In the genomic region with DNA sequence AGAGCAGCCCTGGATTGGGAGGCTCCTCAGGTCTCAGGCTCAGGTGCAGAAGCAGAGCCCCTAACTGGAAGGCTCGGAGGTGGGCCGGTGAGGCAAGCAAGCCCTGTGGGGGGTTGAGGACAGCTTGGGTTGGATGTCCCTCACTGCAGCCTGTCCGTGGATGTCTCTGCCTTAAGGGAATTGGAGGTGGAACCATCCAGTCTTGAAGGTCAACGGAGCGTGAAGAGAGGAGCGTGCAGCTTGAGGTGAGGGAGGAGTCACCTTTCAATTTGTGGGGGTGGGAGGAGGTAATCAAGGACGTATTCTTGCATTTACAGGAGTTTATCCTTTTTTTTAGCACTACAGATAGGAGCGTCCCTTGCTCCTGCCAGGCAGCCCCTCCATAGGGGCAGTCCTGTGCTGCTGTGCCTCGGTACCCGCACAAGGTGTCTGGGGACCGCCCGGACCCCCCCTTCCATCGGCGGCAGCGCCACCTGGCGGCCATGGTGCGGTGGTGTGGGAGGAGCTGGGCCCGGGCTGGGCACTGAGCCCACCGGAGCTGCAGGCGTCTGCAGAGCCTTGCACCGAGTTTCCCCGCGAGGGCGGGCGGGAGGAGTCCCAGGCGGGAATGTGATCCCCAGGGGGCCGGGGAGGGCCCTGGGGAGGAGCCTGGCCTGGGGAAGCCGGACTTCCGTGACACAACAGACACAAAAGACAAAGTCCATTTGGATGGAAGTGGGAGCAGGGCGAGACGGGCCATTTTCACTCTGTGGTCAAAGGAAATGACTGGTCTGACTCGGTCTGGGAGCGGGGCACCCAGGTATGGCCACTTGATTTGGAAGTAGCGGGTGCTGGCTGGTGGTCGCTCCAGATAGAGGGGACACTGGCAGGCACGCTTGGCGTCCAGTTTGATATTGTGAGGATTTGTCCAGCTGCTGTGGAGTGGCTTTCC, we compare ENCODE assay signal across 1 cellular context.
TF ChIP-seq lines count a peak whose summit lies in the region.

No MANE protein-coding gene starts in this region.

TF ChIP-seq in GM23338, 12 proteins besides CTCF, POLR2A, EP300 and RAD21:
- TF ChIP-seq, protein P1, sequence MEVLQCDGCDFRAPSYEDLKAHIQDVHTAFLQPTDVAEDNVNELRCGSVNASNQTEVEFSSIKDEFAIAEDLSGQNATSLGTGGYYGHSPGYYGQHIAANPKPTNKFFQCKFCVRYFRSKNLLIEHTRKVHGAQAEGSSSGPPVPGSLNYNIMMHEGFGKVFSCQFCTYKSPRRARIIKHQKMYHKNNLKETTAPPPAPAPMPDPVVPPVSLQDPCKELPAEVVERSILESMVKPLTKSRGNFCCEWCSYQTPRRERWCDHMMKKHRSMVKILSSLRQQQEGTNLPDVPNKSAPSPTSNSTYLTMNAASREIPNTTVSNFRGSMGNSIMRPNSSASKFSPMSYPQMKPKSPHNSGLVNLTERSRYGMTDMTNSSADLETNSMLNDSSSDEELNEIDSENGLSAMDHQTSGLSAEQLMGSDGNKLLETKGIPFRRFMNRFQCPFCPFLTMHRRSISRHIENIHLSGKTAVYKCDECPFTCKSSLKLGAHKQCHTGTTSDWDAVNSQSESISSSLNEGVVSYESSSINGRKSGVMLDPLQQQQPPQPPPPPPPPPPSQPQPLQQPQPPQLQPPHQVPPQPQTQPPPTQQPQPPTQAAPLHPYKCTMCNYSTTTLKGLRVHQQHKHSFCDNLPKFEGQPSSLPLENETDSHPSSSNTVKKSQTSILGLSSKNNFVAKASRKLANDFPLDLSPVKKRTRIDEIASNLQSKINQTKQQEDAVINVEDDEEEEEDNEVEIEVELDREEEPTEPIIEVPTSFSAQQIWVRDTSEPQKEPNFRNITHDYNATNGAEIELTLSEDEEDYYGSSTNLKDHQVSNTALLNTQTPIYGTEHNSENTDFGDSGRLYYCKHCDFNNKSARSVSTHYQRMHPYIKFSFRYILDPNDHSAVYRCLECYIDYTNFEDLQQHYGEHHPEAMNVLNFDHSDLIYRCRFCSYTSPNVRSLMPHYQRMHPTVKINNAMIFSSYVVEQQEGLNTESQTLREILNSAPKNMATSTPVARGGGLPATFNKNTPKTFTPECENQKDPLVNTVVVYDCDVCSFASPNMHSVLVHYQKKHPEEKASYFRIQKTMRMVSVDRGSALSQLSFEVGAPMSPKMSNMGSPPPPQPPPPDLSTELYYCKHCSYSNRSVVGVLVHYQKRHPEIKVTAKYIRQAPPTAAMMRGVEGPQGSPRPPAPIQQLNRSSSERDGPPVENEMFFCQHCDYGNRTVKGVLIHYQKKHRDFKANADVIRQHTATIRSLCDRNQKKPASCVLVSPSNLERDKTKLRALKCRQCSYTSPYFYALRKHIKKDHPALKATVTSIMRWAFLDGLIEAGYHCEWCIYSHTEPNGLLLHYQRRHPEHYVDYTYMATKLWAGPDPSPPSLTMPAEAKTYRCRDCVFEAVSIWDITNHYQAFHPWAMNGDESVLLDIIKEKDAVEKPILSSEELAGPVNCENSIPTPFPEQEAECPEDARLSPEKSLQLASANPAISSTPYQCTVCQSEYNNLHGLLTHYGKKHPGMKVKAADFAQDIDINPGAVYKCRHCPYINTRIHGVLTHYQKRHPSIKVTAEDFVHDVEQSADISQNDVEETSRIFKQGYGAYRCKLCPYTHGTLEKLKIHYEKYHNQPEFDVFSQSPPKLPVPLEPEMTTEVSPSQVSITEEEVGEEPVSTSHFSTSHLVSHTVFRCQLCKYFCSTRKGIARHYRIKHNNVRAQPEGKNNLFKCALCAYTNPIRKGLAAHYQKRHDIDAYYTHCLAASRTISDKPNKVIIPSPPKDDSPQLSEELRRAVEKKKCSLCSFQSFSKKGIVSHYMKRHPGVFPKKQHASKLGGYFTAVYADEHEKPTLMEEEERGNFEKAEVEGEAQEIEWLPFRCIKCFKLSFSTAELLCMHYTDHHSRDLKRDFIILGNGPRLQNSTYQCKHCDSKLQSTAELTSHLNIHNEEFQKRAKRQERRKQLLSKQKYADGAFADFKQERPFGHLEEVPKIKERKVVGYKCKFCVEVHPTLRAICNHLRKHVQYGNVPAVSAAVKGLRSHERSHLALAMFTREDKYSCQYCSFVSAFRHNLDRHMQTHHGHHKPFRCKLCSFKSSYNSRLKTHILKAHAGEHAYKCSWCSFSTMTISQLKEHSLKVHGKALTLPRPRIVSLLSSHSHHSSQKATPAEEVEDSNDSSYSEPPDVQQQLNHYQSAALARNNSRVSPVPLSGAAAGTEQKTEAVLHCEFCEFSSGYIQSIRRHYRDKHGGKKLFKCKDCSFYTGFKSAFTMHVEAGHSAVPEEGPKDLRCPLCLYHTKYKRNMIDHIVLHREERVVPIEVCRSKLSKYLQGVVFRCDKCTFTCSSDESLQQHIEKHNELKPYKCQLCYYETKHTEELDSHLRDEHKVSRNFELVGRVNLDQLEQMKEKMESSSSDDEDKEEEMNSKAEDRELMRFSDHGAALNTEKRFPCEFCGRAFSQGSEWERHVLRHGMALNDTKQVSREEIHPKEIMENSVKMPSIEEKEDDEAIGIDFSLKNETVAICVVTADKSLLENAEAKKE (CRISPR knock-in tag; IDR thresholded peaks at IDR 0.05), result no peak
- TF ChIP-seq ZNF331 (CRISPR knock-in tag; IDR thresholded peaks at IDR 0.05; ENCODE audit: low read depth) (peak; percentile 85), ZNF114 (CRISPR knock-in tag; IDR thresholded peaks at IDR 0.05) (no peak), CREB1 (CRISPR knock-in tag; IDR thresholded peaks at IDR 0.05; ENCODE audit: low read depth) (no peak), STAT1 (IDR thresholded peaks at IDR 0.05; ENCODE audit: unreplicated experiment) (no peak), EZH2phosphoT487 (IDR thresholded peaks at IDR 0.05; ENCODE audit: unreplicated experiment) (peak; percentile 15), EZH2 (IDR thresholded peaks at IDR 0.05; ENCODE audit: low read depth, unreplicated experiment) (peak; percentile 37)
- TF ChIP-seq, protein P2, sequence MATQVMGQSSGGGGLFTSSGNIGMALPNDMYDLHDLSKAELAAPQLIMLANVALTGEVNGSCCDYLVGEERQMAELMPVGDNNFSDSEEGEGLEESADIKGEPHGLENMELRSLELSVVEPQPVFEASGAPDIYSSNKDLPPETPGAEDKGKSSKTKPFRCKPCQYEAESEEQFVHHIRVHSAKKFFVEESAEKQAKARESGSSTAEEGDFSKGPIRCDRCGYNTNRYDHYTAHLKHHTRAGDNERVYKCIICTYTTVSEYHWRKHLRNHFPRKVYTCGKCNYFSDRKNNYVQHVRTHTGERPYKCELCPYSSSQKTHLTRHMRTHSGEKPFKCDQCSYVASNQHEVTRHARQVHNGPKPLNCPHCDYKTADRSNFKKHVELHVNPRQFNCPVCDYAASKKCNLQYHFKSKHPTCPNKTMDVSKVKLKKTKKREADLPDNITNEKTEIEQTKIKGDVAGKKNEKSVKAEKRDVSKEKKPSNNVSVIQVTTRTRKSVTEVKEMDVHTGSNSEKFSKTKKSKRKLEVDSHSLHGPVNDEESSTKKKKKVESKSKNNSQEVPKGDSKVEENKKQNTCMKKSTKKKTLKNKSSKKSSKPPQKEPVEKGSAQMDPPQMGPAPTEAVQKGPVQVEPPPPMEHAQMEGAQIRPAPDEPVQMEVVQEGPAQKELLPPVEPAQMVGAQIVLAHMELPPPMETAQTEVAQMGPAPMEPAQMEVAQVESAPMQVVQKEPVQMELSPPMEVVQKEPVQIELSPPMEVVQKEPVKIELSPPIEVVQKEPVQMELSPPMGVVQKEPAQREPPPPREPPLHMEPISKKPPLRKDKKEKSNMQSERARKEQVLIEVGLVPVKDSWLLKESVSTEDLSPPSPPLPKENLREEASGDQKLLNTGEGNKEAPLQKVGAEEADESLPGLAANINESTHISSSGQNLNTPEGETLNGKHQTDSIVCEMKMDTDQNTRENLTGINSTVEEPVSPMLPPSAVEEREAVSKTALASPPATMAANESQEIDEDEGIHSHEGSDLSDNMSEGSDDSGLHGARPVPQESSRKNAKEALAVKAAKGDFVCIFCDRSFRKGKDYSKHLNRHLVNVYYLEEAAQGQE (IDR thresholded peaks at IDR 0.05; ENCODE audit: unreplicated experiment), result no peak
- TF ChIP-seq, protein P3, sequence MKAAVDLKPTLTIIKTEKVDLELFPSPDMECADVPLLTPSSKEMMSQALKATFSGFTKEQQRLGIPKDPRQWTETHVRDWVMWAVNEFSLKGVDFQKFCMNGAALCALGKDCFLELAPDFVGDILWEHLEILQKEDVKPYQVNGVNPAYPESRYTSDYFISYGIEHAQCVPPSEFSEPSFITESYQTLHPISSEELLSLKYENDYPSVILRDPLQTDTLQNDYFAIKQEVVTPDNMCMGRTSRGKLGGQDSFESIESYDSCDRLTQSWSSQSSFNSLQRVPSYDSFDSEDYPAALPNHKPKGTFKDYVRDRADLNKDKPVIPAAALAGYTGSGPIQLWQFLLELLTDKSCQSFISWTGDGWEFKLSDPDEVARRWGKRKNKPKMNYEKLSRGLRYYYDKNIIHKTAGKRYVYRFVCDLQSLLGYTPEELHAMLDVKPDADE (IDR thresholded peaks at IDR 0.05), result no peak
